1 cellular context compared by ENCODE assay signal in genomic region chr1:86914635-86914997, GRCh38.
TF ChIP-seq lines count a peak whose summit lies in the region.

Gene HS2ST1 (plus strand): TSS chr1:86914635.

TF ChIP-seq in HCT116, 20 proteins besides CTCF, POLR2A, EP300 and RAD21 (continued from another document):
- no peak for TF ChIP-seq ATF3 (IDR thresholded peaks at IDR 0.05)
